Comparison of ENCODE assay signal across 12 cellular contexts in genomic region chr5:87122171-87122977, GRCh38.
DNase-seq lines count a peak whose midpoint lies in the region; ATAC-seq and TF ChIP-seq lines count a peak whose summit lies in the region.
"Had no signal": no experiment of that assay in that cellular context is flagged by ENCODE, and none has a peak within 500 bp of the region (broad histone marks: within the 10 kb centered on the region; RNA-seq: fewer than 3 reads in every experiment).

No MANE protein-coding gene starts in this region.

- intact Hi-C loops in activated CD4-positive, alpha-beta T cell treated with anti-CD3 and anti-CD28 coated beads, Interleukin-2, amount 10 ng/mL, durations not matched to agents 24 days and 14 days (cut with micrococcal nuclease): no loop called here
- intact Hi-C loops in PC-3 (cut with micrococcal nuclease): loop anchor here (5.0 kb wide), 1 partner anchor 270 kb away; no protein-coding TSS in a partner anchor

- POLR2A ChIA-PET in PC-3 (lab: Charles Lee; ENCODE audit: unreplicated experiment): interaction anchor here (0.6 kb wide), 1 partner anchor 29 kb away, joined by 4 read pairs; no protein-coding TSS in a partner anchor

- H3K27ac Mint-ChIP-seq in activated CD4-positive, alpha-beta T cell treated with anti-CD3 and anti-CD28 coated beads, Interleukin-2, amount 10 ng/mL, durations not matched to agents 24 days and 14 days: peak overlapping the region; percentile 73
- peak overlapping the region; percentile 54 for H3K27ac Mint-ChIP-seq in stimulated activated memory B cell treated with anti-CD40 and anti-IgM and Interleukin-4, amounts not matched to agents 10 μg/mL and 1 μg/mL and 100 μg/mL, for 72 hours

- no peaks in the 10 kb centered on the region for H3K9me3 ChIP-seq in PC-3 (ENCODE audit: low read length)
- H3K9me3 ChIP-seq: left ventricle myocardium inferior had no signal

- H3K36me3 Mint-ChIP-seq in activated CD4-positive, alpha-beta T cell treated with anti-CD3 and anti-CD28 coated beads, Interleukin-2, amount 10 ng/mL, durations not matched to agents 24 days and 14 days (ENCODE audit: low read depth): no peaks in the 10 kb centered on the region
- no peaks in the 10 kb centered on the region for H3K36me3 Mint-ChIP-seq in stimulated activated memory B cell treated with anti-CD40 and anti-IgM and Interleukin-4, amounts not matched to agents 10 μg/mL and 1 μg/mL and 100 μg/mL, for 72 hours

- H3K4me3 ChIP-seq in PC-3 (ENCODE audit: low read length): peak overlapping the region; percentile 19; the same call in 1 of the 2 replicates
- H3K4me3 ChIP-seq: left ventricle myocardium inferior had no signal

- H3F3A ChIP-seq in PC-3 (ENCODE audit: low read length, unreplicated experiment): peaks cover 16% of the 10 kb centered on the region

- no TSS peak for BruUV-seq in PC-3 (replicated peaks; lab: Mats Ljungman, UMichigan)

- peaks cover 65% of the 10 kb centered on the region for H3K4me1 ChIP-seq in PC-3 (ENCODE audit: insufficient read depth, low read length)
- H3K4me1 ChIP-seq: left ventricle myocardium inferior had no signal

- TF ChIP-seq CTCF in PC-3 (conservative IDR thresholded peaks at IDR 0.05; ENCODE audit: low read depth, low read length): no peak

- peaks cover 3% of the 10 kb centered on the region for H3K9me3 Mint-ChIP-seq in activated CD4-positive, alpha-beta T cell treated with anti-CD3 and anti-CD28 coated beads, Interleukin-2, amount 10 ng/mL, durations not matched to agents 24 days and 14 days
- no peaks in the 10 kb centered on the region for H3K9me3 Mint-ChIP-seq in stimulated activated memory B cell treated with anti-CD40 and anti-IgM and Interleukin-4, amounts not matched to agents 10 μg/mL and 1 μg/mL and 100 μg/mL, for 72 hours

- H3K27me3 ChIP-seq in PC-3 (ENCODE audit: low read length): no peaks in the 10 kb centered on the region

- H3K4me2 ChIP-seq in PC-3 (ENCODE audit: low read length): peak overlapping the region; percentile 77

- H3K27ac ChIP-seq in PC-3 (ENCODE audit: low read length): peak overlapping the region; percentile 71
- H3K27ac ChIP-seq: left ventricle myocardium inferior had no signal

- no peaks in the 10 kb centered on the region for H4K20me1 ChIP-seq in PC-3 (ENCODE audit: low read length)

- peaks cover 45% of the 10 kb centered on the region for H3K4me1 Mint-ChIP-seq in activated CD4-positive, alpha-beta T cell treated with anti-CD3 and anti-CD28 coated beads, Interleukin-2, amount 10 ng/mL, durations not matched to agents 24 days and 14 days
- H3K4me1 Mint-ChIP-seq in stimulated activated memory B cell treated with anti-CD40 and anti-IgM and Interleukin-4, amounts not matched to agents 10 μg/mL and 1 μg/mL and 100 μg/mL, for 72 hours: peaks cover 54% of the 10 kb centered on the region

- H3K79me2 ChIP-seq in PC-3 (ENCODE audit: low read length): no peaks in the 10 kb centered on the region

- H3K36me3 ChIP-seq in PC-3 (ENCODE audit: low read depth, low read length): no peaks in the 10 kb centered on the region
- H3K36me3 ChIP-seq: left ventricle myocardium inferior had no signal

- no peak overlapping the region for H3K9ac ChIP-seq in PC-3 (ENCODE audit: low read length)

- no peak for ATAC-seq in PC-3
- no peak for ATAC-seq in stimulated activated memory B cell treated with anti-CD40 and anti-IgM and Interleukin-4, amounts not matched to agents 10 μg/mL and 1 μg/mL and 100 μg/mL, for 72 hours
- no peak for ATAC-seq in HG02759 (IDR thresholded peaks at IDR 0.05; ENCODE audit: unreplicated experiment)
- ATAC-seq in HG03108 (IDR thresholded peaks at IDR 0.05; ENCODE audit: unreplicated experiment): no peak

- H3K27me3 Mint-ChIP-seq in activated CD4-positive, alpha-beta T cell treated with anti-CD3 and anti-CD28 coated beads, Interleukin-2, amount 10 ng/mL, durations not matched to agents 24 days and 14 days: no peaks in the 10 kb centered on the region
- no peaks in the 10 kb centered on the region for H3K27me3 Mint-ChIP-seq in stimulated activated memory B cell treated with anti-CD40 and anti-IgM and Interleukin-4, amounts not matched to agents 10 μg/mL and 1 μg/mL and 100 μg/mL, for 72 hours

- H3K4me3 Mint-ChIP-seq in activated CD4-positive, alpha-beta T cell treated with anti-CD3 and anti-CD28 coated beads, Interleukin-2, amount 10 ng/mL, durations not matched to agents 24 days and 14 days: peak overlapping the region; percentile 48
- peak overlapping the region; percentile 16 for H3K4me3 Mint-ChIP-seq in stimulated activated memory B cell treated with anti-CD40 and anti-IgM and Interleukin-4, amounts not matched to agents 10 μg/mL and 1 μg/mL and 100 μg/mL, for 72 hours

- no peaks in the 10 kb centered on the region for H3K9me2 ChIP-seq in PC-3 (replicated peaks; ENCODE audit: low read length)

- peak overlapping the region; percentile 18 for H2AFZ ChIP-seq in PC-3 (ENCODE audit: low read length)

- CTCF ChIA-PET in PC-3 (lab: Charles Lee): interaction anchor here (1.2 kb wide), 1 partner anchor 136 kb away, joined by 3 read pairs; no protein-coding TSS in a partner anchor

- no peak for DNase-seq in activated CD4-positive, alpha-beta T cell treated with anti-CD3 and anti-CD28 coated beads, Interleukin-2, amount 10 ng/mL, durations not matched to agents 24 days and 14 days
- no peak for DNase-seq in activated CD4-positive, alpha-beta T cell treated with anti-CD3 and anti-CD28 coated beads, Interleukin-2, amount 50 U/mL, for 4 hours
- no peak for DNase-seq in PC-3
- peak; percentile 3 for DNase-seq in dermis blood vessel endothelial cell
- DNase-seq in T1000 (lab: John Stamatoyannopoulos, UW): no peak
- DNase-seq: anterior cingulate cortex; left ventricle myocardium inferior; NCI-H1417; NK-92 treated with Interleukin-12 subunit alpha and Interleukin-12 subunit beta, amount 100 ng/mL, for 24 hours had no signal
